Comparison of ENCODE assay signal across 1 cellular context in genomic region chr11:134347441-134347840, GRCh38.
TF ChIP-seq lines count a peak whose summit lies in the region.

No MANE protein-coding gene starts in this region.

TF ChIP-seq in IMR-90, 13 proteins besides CTCF, POLR2A, EP300 and RAD21 (continued from another document):
- TF ChIP-seq MXI1 (IDR thresholded peaks at IDR 0.05; ENCODE audit: borderline replicate concordance, low read depth, low read length) (no peak), CHD1 (IDR thresholded peaks at IDR 0.05; ENCODE audit: low read depth, low read length) (no peak), FOS (IDR thresholded peaks at IDR 0.05; ENCODE audit: low read depth, low read length) (no peak)
